1 cellular context compared by ENCODE assay signal in the genomic region with DNA sequence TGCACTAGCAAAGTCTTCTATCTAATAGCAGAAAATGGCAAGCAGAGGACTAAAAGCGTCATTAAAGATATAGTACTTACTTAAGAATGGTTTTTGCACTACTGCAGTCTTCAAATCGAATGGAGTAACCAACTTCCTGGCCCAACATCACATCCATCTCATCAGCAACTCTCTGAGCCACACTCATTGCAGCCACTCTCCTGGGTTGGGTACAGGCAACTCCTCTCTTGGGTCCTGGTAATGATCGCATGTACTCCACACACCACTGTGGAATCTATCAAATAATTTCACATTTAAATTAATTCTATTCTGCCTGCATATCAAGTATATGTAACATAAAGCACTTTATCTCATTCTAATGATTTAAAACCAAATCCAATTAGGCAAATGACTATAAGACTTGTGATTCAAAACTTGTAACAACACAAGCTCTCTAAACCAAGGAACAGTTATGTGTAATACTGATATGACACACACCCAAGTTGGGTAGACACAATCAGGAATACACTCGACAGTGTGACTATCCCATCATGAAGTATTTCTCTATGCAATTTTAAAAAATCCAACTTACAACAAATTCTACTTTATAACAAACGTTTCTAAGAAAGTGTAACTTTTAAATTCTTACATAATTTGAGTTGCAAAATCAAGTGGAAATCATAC.
A peak's percentile ranks its signal among the peaks of the same experiment; 100 is the strongest.
TF ChIP-seq lines count a peak whose summit lies in the region.

No MANE protein-coding gene starts in this region.

TF ChIP-seq in GM12878, 131 proteins besides CTCF, POLR2A, EP300 and RAD21:
- TF ChIP-seq ESRRA (IDR thresholded peaks at IDR 0.05; ENCODE audit: low read length) (no peak), PAX8 (IDR thresholded peaks at IDR 0.05) (no peak), HDAC6 (IDR thresholded peaks at IDR 0.05; ENCODE audit: unreplicated experiment) (no peak), NR2F1 (conservative IDR thresholded peaks at IDR 0.05) (0 out of 2 replicates have a peak, but pooled peaks have one; percentile 3), NR2C2 (IDR thresholded peaks at IDR 0.05; ENCODE audit: borderline replicate concordance, control insufficient read depth, insufficient read length, low read depth) (no peak), ZZZ3 (IDR thresholded peaks at IDR 0.05; ENCODE audit: control insufficient read depth, insufficient read length, low read depth) (no peak)
- TF ChIP-seq, protein P1, sequence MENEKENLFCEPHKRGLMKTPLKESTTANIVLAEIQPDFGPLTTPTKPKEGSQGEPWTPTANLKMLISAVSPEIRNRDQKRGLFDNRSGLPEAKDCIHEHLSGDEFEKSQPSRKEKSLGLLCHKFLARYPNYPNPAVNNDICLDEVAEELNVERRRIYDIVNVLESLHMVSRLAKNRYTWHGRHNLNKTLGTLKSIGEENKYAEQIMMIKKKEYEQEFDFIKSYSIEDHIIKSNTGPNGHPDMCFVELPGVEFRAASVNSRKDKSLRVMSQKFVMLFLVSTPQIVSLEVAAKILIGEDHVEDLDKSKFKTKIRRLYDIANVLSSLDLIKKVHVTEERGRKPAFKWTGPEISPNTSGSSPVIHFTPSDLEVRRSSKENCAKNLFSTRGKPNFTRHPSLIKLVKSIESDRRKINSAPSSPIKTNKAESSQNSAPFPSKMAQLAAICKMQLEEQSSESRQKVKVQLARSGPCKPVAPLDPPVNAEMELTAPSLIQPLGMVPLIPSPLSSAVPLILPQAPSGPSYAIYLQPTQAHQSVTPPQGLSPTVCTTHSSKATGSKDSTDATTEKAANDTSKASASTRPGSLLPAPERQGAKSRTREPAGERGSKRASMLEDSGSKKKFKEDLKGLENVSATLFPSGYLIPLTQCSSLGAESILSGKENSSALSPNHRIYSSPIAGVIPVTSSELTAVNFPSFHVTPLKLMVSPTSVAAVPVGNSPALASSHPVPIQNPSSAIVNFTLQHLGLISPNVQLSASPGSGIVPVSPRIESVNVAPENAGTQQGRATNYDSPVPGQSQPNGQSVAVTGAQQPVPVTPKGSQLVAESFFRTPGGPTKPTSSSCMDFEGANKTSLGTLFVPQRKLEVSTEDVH (IDR thresholded peaks at IDR 0.05; ENCODE audit: low read depth, partially characterized antibody) = no peak
